Comparison of ENCODE assay signal across 13 cellular contexts in the genomic region with DNA sequence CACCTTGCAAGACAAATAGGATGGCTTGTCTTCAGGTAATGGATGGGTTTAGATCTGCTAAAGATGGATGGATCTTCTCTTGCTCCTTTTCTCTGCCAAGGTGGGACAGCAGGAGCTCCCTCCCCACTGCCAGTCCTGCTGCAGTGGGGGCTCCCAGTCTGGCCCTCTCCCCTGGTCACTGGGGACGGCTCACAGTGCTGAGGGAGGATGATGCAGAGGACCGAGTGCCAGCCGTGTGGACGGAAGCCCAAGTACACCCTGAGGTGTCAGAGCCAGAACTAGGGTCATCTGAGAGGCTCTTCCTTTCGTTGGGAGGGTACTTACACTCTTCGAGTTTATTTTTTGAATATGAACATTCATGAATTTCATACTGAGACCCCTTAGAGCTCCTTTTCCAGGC. TPM values are rescaled to one million over a fixed set of nuclear protein-coding genes. Genes with fewer than 3 reads are reported as not detected.
DNase-seq lines count a peak whose midpoint lies in the region; ATAC-seq and TF ChIP-seq lines count a peak whose summit lies in the region.
"Had no signal": no experiment of that assay in that cellular context is flagged by ENCODE, and none has a peak within 500 bp of the region (broad histone marks: within the 10 kb centered on the region; RNA-seq: fewer than 3 reads in every experiment).

No MANE protein-coding gene starts in this region.

- no peak for TF ChIP-seq RAD21 in IMR-90 (IDR thresholded peaks at IDR 0.05; ENCODE audit: low read length)

- H2BK5ac ChIP-seq in IMR-90 (ENCODE audit: low read depth, low read length, poor library complexity, severe bottlenecking): no peak overlapping the region

- no peak overlapping the region for H2AFZ ChIP-seq in IMR-90 (replicated peaks; ENCODE audit: low read length, poor library complexity)

- intact Hi-C loops in activated CD4-positive, alpha-beta T cell treated with anti-CD3 and anti-CD28 coated beads, Interleukin-2, amount 10 ng/mL, durations not matched to agents 24 days and 14 days (cut with micrococcal nuclease): no loop called here
- intact Hi-C loops in IMR-90 (cut with micrococcal nuclease) (no loop called here), thyroid gland (cut with DNase I) (no loop called here)

- in situ Hi-C loops in IMR-90 (cut with MboI; ENCODE audit: low sequenced_read_pairs): no loop called here

- H2AK9ac ChIP-seq in IMR-90 (replicated peaks; ENCODE audit: low read depth, low read length, poor library complexity): peak overlapping the region; percentile 44

- H3K27ac ChIP-seq in IMR-90 (ENCODE audit: insufficient read depth, low read length): no peak overlapping the region
- peak overlapping the region; percentile 38 for H3K27ac ChIP-seq in rectal smooth muscle tissue (ENCODE audit: low read depth, low read length)
- no peak overlapping the region for H3K27ac ChIP-seq in thyroid gland
- H3K27ac ChIP-seq: A549, ascending aorta had no signal

- H2BK120ac ChIP-seq in IMR-90 (ENCODE audit: low read depth, low read length): no peak overlapping the region

- peak overlapping the region; percentile 73 for H3K27ac Mint-ChIP-seq in activated CD4-positive, alpha-beta T cell treated with anti-CD3 and anti-CD28 coated beads, Interleukin-2, amount 10 ng/mL, durations not matched to agents 24 days and 14 days
- peak overlapping the region; percentile 57 for H3K27ac Mint-ChIP-seq in central memory CD8-positive, alpha-beta T cell (ENCODE audit: low read depth)

- H3K9me3 ChIP-seq in IMR-90 (ENCODE audit: control insufficient read depth, insufficient read depth, low read length): no peaks in the 10 kb centered on the region
- H3K9me3 ChIP-seq in thyroid gland: no peaks in the 10 kb centered on the region
- H3K9me3 ChIP-seq: A549, ascending aorta had no signal

- H3K4ac ChIP-seq in IMR-90 (ENCODE audit: low read depth, low read length): no peak overlapping the region

- TF ChIP-seq POLR2A in IMR-90 (IDR thresholded peaks at IDR 0.05; ENCODE audit: low read depth, low read length) (no peak), thyroid gland (IDR thresholded peaks at IDR 0.05) (no peak)

- H3K36me3 ChIP-seq in IMR-90 (ENCODE audit: control insufficient read depth, insufficient read depth, low read length): no peaks in the 10 kb centered on the region
- H3K36me3 ChIP-seq in rectal smooth muscle tissue (ENCODE audit: control insufficient read depth, insufficient read depth, low read length): no peaks in the 10 kb centered on the region
- no peaks in the 10 kb centered on the region for H3K36me3 ChIP-seq in thyroid gland
- H3K36me3 ChIP-seq: ascending aorta had no signal

- no peak overlapping the region for H2BK15ac ChIP-seq in IMR-90 (ENCODE audit: low read depth, low read length)

- peaks cover 5% of the 10 kb centered on the region for H3K4me1 ChIP-seq in IMR-90 (ENCODE audit: control insufficient read depth, insufficient read depth, low read length)
- peaks cover 44% of the 10 kb centered on the region for H3K4me1 ChIP-seq in rectal smooth muscle tissue (ENCODE audit: control insufficient read depth, insufficient read depth, low read length)
- peaks cover 0 to 9% of the 10 kb centered on the region in 2 donors for H3K4me1 ChIP-seq in thyroid gland
- H3K4me1 ChIP-seq: A549 had no signal

- peaks cover 55% of the 10 kb centered on the region for H3K36me3 Mint-ChIP-seq in activated CD4-positive, alpha-beta T cell treated with anti-CD3 and anti-CD28 coated beads, Interleukin-2, amount 10 ng/mL, durations not matched to agents 24 days and 14 days (ENCODE audit: low read depth)
- peaks cover 36% of the 10 kb centered on the region for H3K36me3 Mint-ChIP-seq in central memory CD8-positive, alpha-beta T cell (ENCODE audit: insufficient read depth)

- ATAC-seq in IMR-90 (ENCODE audit: low read depth): no peak
- ATAC-seq in central memory CD8-positive, alpha-beta T cell (replicated peaks; ENCODE audit: extremely low read depth, poor library complexity, severe bottlenecking): no peak
- ATAC-seq: A549 had no signal

- no peaks in the 10 kb centered on the region for H3K79me1 ChIP-seq in IMR-90 (ENCODE audit: low read depth in 1 of 2, low read length in 2 of 2)

- H4K5ac ChIP-seq in IMR-90 (ENCODE audit: low read depth, low read length): no peak overlapping the region

- H4K8ac ChIP-seq in IMR-90 (ENCODE audit: low read depth in 2 of 2, low read length in 2 of 2): no peak overlapping the region

- H2BK20ac ChIP-seq in IMR-90 (ENCODE audit: low read depth, low read length): no peak overlapping the region

- H3K4me2 ChIP-seq in IMR-90 (ENCODE audit: low read depth, low read length): no peak overlapping the region
- H3K4me2 ChIP-seq: A549 had no signal

- no peaks in the 10 kb centered on the region for H3K9me3 Mint-ChIP-seq in activated CD4-positive, alpha-beta T cell treated with anti-CD3 and anti-CD28 coated beads, Interleukin-2, amount 10 ng/mL, durations not matched to agents 24 days and 14 days
- no peaks in the 10 kb centered on the region for H3K9me3 Mint-ChIP-seq in central memory CD8-positive, alpha-beta T cell

- H3K27me3 Mint-ChIP-seq in activated CD4-positive, alpha-beta T cell treated with anti-CD3 and anti-CD28 coated beads, Interleukin-2, amount 10 ng/mL, durations not matched to agents 24 days and 14 days: no peaks in the 10 kb centered on the region
- H3K27me3 Mint-ChIP-seq in central memory CD8-positive, alpha-beta T cell: no peaks in the 10 kb centered on the region

- peaks cover 85% of the 10 kb centered on the region for H3K4me1 Mint-ChIP-seq in activated CD4-positive, alpha-beta T cell treated with anti-CD3 and anti-CD28 coated beads, Interleukin-2, amount 10 ng/mL, durations not matched to agents 24 days and 14 days
- peaks cover 90% of the 10 kb centered on the region for H3K4me1 Mint-ChIP-seq in central memory CD8-positive, alpha-beta T cell

- H4K91ac ChIP-seq in IMR-90 (ENCODE audit: insufficient read depth, low read depth, low read length): no peak overlapping the region

- no peak overlapping the region for H3K14ac ChIP-seq in IMR-90 (replicated peaks; ENCODE audit: low read depth, low read length)

- H3K23ac ChIP-seq in IMR-90 (ENCODE audit: low read depth, low read length): no peak overlapping the region

- dilution Hi-C loops in IMR-90 (cut with HindIII; ENCODE audit: low sequenced_read_pairs, unreplicated experiment): no loop called here

- H3K9ac ChIP-seq in IMR-90 (ENCODE audit: low read depth, low read length): no peak overlapping the region
- H3K9ac ChIP-seq in rectal smooth muscle tissue (ENCODE audit: low read length): no peak overlapping the region

- no peak overlapping the region for H3K4me3 ChIP-seq in IMR-90 (ENCODE audit: insufficient read depth, low read depth, low read length)
- no peak overlapping the region for H3K4me3 ChIP-seq in rectal smooth muscle tissue (ENCODE audit: low read length)
- H3K4me3 ChIP-seq in thyroid gland (replicated peaks in 1 of 3): no peak overlapping the region
- H3K4me3 ChIP-seq: A549, ascending aorta had no signal

- H3K56ac ChIP-seq in IMR-90 (ENCODE audit: extremely low read depth, insufficient read depth, low read length): no peak overlapping the region

- BruUV-seq in IMR-90 (replicated peaks; lab: Mats Ljungman, UMichigan): no TSS peak

- peak overlapping the region; percentile 52 for H3K4me3 Mint-ChIP-seq in activated CD4-positive, alpha-beta T cell treated with anti-CD3 and anti-CD28 coated beads, Interleukin-2, amount 10 ng/mL, durations not matched to agents 24 days and 14 days
- H3K4me3 Mint-ChIP-seq in central memory CD8-positive, alpha-beta T cell: no peak overlapping the region

- no peak overlapping the region for H2AK5ac ChIP-seq in IMR-90 (ENCODE audit: low read depth, low read length)

- DNase-seq in activated CD4-positive, alpha-beta T cell treated with anti-CD3 and anti-CD28 coated beads, Interleukin-2, amount 10 ng/mL, durations not matched to agents 24 days and 14 days: no peak
- no peak for DNase-seq in activated CD4-positive, alpha-beta T cell treated with anti-CD3 and anti-CD28 coated beads for 1 hour
- DNase-seq in IMR-90 (no peak), T-helper 9 cell (no peak), NCI-H345 (lab: John Stamatoyannopoulos, UW) (no peak), thyroid gland (no peak)
- no peak for DNase-seq in central memory CD8-positive, alpha-beta T cell (ENCODE audit: low spot score in 2 of 2)
- DNase-seq: dermis blood vessel endothelial cell, NCI-H1930, NCI-H69 had no signal

- H4K20me1 ChIP-seq in IMR-90 (ENCODE audit: insufficient read depth, low read length): no peaks in the 10 kb centered on the region; the same call in 1 of the 2 replicates

- peaks cover 7% of the 10 kb centered on the region; the same call in 1 of the 2 replicates for H3K9me1 ChIP-seq in IMR-90 (ENCODE audit: insufficient read depth, low read length)

- H3K18ac ChIP-seq in IMR-90 (ENCODE audit: low read depth, low read length): no peak overlapping the region

- POLR2A ChIA-PET in IMR-90 (lab: Charles Lee; ENCODE audit: unreplicated experiment): no interaction called here

- peaks cover 2% of the 10 kb centered on the region; the same call in 1 of the 2 replicates for H3K27me3 ChIP-seq in IMR-90 (ENCODE audit: control insufficient read depth, insufficient read depth, low read length)
- H3K27me3 ChIP-seq in rectal smooth muscle tissue (ENCODE audit: control insufficient read depth, insufficient read depth, low read length): no peaks in the 10 kb centered on the region
- H3K27me3 ChIP-seq in thyroid gland: no peaks in the 10 kb centered on the region
- H3K27me3 ChIP-seq: ascending aorta had no signal

- TF ChIP-seq CTCF in IMR-90 (conservative IDR thresholded peaks at IDR 0.05; ENCODE audit: low read depth, low read length) (no peak), thyroid gland (IDR thresholded peaks at IDR 0.05) (no peak)

- 42% methylated on average over 3 of the region's 6 CpGs; no CpG with 5 or more reads in 1 of the 2 experiments for WGBS in IMR-90 (ENCODE audit: extremely low coverage in 2 of 2, insufficient read length in 1 of 2), 2 experiments
- WGBS in thyroid gland, 2 donors: 78 to 81% methylated on average over 6 of the region's 6 CpGs

- CTCF ChIA-PET in IMR-90 (lab: Yijun Ruan, JAX): no interaction called here

RNA-seq across cellular contexts. Expression of gene CCDC69, which starts 5.7 kb away (rescaled TPM):
- 22.7 and 23.2 TPM in 2 replicates for total RNA-seq in activated CD4-positive, alpha-beta T cell treated with anti-CD3 and anti-CD28 coated beads, Interleukin-2, amount 10 ng/mL, durations not matched to agents 24 days and 14 days
- total RNA-seq in IMR-90 (2012; rRNA removed): 0.36 and 0.56 TPM in 2 replicates
- polyA plus RNA-seq in IMR-90 (2012; rRNA removed): 0.36 and 0.48 TPM in 2 replicates
- 0.25 and 0.31 TPM in 2 replicates for polyA plus RNA-seq in IMR-90 (2012; cell fraction: cytosol; rRNA removed)
- polyA plus RNA-seq in IMR-90 (2012; cell fraction: nucleus; rRNA removed; ENCODE audit: low replicate concordance): 0.11 and 0.24 TPM in 2 replicates
- total RNA-seq in thyroid gland: 10 to 100 TPM; 13.5 to 51.6 (median 18.3) TPM

RNA-seq across cellular contexts. Expression of gene GM2A, which starts 34.8 kb away (rescaled TPM):
- total RNA-seq in activated CD4-positive, alpha-beta T cell treated with anti-CD3 and anti-CD28 coated beads, Interleukin-2, amount 10 ng/mL, durations not matched to agents 24 days and 14 days: 15.4 and 16.0 TPM in 2 replicates
- 18.5 and 18.6 TPM in 2 replicates for total RNA-seq in IMR-90 (2012; rRNA removed)
- 12.8 and 13.8 TPM in 2 replicates for polyA plus RNA-seq in IMR-90 (2012; rRNA removed)
- polyA plus RNA-seq in IMR-90 (2012; cell fraction: cytosol; rRNA removed): 8.0 and 9.9 TPM in 2 replicates
- 2.0 and 3.1 TPM in 2 replicates for polyA plus RNA-seq in IMR-90 (2012; cell fraction: nucleus; rRNA removed; ENCODE audit: low replicate concordance)
- 10 to 100 TPM; 15.4 to 23.8 (median 18.8) TPM for total RNA-seq in thyroid gland
